Comparison of ENCODE assay signal across 2 cellular contexts in the genomic region with DNA sequence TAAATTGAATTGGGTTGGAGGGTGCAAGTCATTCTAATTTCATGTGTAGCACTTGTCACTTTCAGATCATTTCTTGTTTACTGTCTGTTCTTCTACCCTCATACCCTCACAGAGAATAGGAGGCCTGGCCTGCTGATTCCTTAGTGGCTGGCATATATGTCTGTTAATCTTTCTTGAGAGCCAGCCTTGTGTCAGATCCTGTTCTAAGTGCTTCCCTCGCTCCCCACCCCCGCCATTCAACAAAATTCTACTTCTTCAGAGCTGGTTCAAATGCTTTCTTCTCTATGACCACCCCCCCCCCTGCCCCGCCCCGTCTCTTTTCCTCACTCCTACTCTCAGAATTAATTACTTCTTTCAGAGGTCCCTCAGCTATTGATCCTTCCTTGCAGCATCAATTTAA.
TF ChIP-seq lines count a peak whose summit lies in the region.

No MANE protein-coding gene starts in this region.

TF ChIP-seq in SK-N-SH, 30 proteins besides CTCF, POLR2A, EP300 and RAD21 (continued from another document):
- no peak for TF ChIP-seq CHD2 (IDR thresholded peaks at IDR 0.05; ENCODE audit: low read length, partially characterized antibody)
TF ChIP-seq in SK-N-SH: peak in this region for 0.

TF ChIP-seq in SK-N-SH treated with all-trans-retinoic acid at 6 μM for 48 hours, 23 proteins besides CTCF, POLR2A, EP300 and RAD21 (continued from another document):
- TF ChIP-seq, protein P1, sequence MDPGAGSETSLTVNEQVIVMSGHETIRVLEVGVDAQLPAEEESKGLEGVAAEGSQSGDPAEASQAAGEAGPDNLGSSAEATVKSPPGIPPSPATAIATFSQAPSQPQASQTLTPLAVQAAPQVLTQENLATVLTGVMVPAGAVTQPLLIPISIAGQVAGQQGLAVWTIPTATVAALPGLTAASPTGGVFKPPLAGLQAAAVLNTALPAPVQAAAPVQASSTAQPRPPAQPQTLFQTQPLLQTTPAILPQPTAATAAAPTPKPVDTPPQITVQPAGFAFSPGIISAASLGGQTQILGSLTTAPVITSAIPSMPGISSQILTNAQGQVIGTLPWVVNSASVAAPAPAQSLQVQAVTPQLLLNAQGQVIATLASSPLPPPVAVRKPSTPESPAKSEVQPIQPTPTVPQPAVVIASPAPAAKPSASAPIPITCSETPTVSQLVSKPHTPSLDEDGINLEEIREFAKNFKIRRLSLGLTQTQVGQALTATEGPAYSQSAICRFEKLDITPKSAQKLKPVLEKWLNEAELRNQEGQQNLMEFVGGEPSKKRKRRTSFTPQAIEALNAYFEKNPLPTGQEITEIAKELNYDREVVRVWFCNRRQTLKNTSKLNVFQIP (CRISPR knock-in tag; IDR thresholded peaks at IDR 0.05; ENCODE audit: borderline replicate concordance, low read depth) = no peak
- TF ChIP-seq, protein P2, sequence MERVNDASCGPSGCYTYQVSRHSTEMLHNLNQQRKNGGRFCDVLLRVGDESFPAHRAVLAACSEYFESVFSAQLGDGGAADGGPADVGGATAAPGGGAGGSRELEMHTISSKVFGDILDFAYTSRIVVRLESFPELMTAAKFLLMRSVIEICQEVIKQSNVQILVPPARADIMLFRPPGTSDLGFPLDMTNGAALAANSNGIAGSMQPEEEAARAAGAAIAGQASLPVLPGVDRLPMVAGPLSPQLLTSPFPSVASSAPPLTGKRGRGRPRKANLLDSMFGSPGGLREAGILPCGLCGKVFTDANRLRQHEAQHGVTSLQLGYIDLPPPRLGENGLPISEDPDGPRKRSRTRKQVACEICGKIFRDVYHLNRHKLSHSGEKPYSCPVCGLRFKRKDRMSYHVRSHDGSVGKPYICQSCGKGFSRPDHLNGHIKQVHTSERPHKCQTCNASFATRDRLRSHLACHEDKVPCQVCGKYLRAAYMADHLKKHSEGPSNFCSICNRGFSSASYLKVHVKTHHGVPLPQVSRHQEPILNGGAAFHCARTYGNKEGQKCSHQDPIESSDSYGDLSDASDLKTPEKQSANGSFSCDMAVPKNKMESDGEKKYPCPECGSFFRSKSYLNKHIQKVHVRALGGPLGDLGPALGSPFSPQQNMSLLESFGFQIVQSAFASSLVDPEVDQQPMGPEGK (CRISPR knock-in tag; IDR thresholded peaks at IDR 0.05; ENCODE audit: borderline replicate concordance) = no peak
